8 cellular contexts compared by ENCODE assay signal in the genomic region with DNA sequence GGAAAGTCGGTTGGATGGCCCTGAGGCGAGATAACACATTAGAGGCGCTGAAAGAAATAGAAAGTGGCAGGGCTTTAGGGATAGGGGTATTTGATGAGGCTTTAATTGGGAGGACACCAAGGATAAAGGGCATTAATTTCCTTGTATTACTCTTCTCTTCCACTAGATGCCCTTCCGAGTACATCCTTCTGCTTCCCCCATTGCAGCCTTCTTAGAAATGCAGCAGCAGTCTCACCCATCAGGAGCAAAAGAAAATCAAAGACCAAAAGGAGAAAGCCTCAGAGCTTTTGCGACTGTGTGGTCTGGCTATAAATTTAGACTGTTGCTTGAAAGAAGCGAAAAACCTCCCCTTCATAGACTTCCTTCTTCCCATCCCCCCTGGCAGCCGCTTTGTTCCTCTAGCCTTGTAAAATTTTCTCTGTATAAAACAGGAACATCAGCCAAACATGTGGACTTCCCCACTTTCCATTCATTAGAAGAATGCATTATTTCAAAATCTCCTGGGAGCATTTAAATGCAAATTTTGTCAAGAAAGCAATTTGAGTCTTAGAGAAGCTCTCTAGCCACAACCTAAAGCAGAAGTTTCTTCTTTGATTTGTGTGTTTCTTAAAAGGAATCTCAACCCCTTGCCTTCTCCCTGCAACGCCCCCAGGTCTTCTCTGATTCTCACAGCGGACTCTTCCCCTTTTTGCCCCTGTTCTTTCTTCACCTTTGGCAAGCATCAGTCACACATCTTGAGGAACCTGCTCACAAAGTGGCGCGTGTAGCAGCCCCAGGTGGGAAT.
A peak's percentile ranks its signal among the peaks of the same experiment; 100 is the strongest.
DNase-seq lines count a peak whose midpoint lies in the region; ATAC-seq and TF ChIP-seq lines count a peak whose summit lies in the region.

No MANE protein-coding gene starts in this region.

- H2AFZ ChIP-seq in OCI-LY1 (ENCODE audit: low read length), result no peak overlapping the region

- peak; percentile 22 for DNase-seq in stimulated activated CD4-positive, alpha-beta T cell treated with anti-CD3 and anti-CD28 coated beads, Interleukin-1b, Interleukin-23, amount 100 ng/mL, for 48 hours
- no peak for DNase-seq in stimulated activated CD4-positive, alpha-beta T cell treated with anti-CD3 and anti-CD28 coated beads, Interleukin-12 subunit alpha, Interleukin-12 subunit beta, amount 100 ng/mL, for 4 hours
- DNase-seq in ascending aorta (ENCODE audit: low spot score in 2 of 2) (no peak), hepatic stellate cell (ENCODE audit: low spot score) (peak; percentile 80), renal cortical epithelial cell (ENCODE audit: low read depth) (peak; percentile 69)

- H3K4me1 ChIP-seq in OCI-LY1 (ENCODE audit: insufficient read depth, low read length, severe bottlenecking) (peaks cover 9% of the 10 kb centered on the region), ascending aorta (peaks cover 0 to 14% of the 10 kb centered on the region in 2 donors)

- H3K4me3 ChIP-seq in OCI-LY1 (ENCODE audit: low read depth, low read length, poor library complexity, severe bottlenecking) (no peak overlapping the region), ascending aorta (no peak overlapping the region)

- TF ChIP-seq CTCF in OCI-LY1 (IDR thresholded peaks at IDR 0.05; ENCODE audit: low read length) (peak; percentile 62), ascending aorta (IDR thresholded peaks at IDR 0.05) (peak; percentile 50 to 79 (median 75))

- H4K20me1 ChIP-seq in OCI-LY1 (ENCODE audit: insufficient read depth, low read length), result no peaks in the 10 kb centered on the region

- peak overlapping the region; percentile 1 for H3K27ac ChIP-seq in KOPT-K1 (ENCODE audit: low read depth, low read length, poor library complexity, severe bottlenecking)
- no peak overlapping the region for H3K27ac ChIP-seq in OCI-LY1 (ENCODE audit: low read depth, low read length, poor library complexity, severe bottlenecking)
- no peak overlapping the region for H3K27ac ChIP-seq in ascending aorta

- intact Hi-C loops in ascending aorta (cut with DNase I), result loop anchor here (5.0 kb wide), 1 partner anchor 35 kb away; no protein-coding TSS in a partner anchor

- H3K9me2 ChIP-seq in OCI-LY1 (ENCODE audit: low read depth, low read length), result no peaks in the 10 kb centered on the region

- H3K9ac ChIP-seq in OCI-LY1 (ENCODE audit: low read length), result no peak overlapping the region

- H3K36me3 ChIP-seq in KOPT-K1 (ENCODE audit: insufficient read depth, low read length) (no peaks in the 10 kb centered on the region), OCI-LY1 (ENCODE audit: insufficient read depth, low read length) (no peaks in the 10 kb centered on the region), ascending aorta (no peaks in the 10 kb centered on the region)

- no peaks in the 10 kb centered on the region for H3K79me2 ChIP-seq in OCI-LY1 (ENCODE audit: insufficient read depth, low read length)

- ATAC-seq in HG03520 (IDR thresholded peaks at IDR 0.05; ENCODE audit: unreplicated experiment), result no peak

- 0 out of 2 replicates have a peak, but pooled peaks cover 5% of the 10 kb centered on the region for H3F3A ChIP-seq in OCI-LY1 (ENCODE audit: insufficient read depth, low read length)

- H3K4me2 ChIP-seq in OCI-LY1 (ENCODE audit: low read length), result no peak overlapping the region

- H3K27me3 ChIP-seq in OCI-LY1 (ENCODE audit: insufficient read depth, low read length) (peaks cover 6% of the 10 kb centered on the region; the same call in 1 of the 2 replicates), ascending aorta (no peaks in the 10 kb centered on the region)

- H3K9me3 ChIP-seq in KOPT-K1 (ENCODE audit: insufficient read depth, low read length, poor library complexity, severe bottlenecking) (no peaks in the 10 kb centered on the region), OCI-LY1 (ENCODE audit: low read length) (no peaks in the 10 kb centered on the region), ascending aorta (no peaks in the 10 kb centered on the region)

Comparison
In these comparisons a context has a peak if more than half of its experiments do, and no peak if none do; other contexts are left out.
1. DNase-seq: peak in stimulated activated CD4-positive, alpha-beta T cell treated with anti-CD3 and anti-CD28 coated beads, Interleukin-1b, Interleukin-23, amount 100 ng/mL, for 48 hours (single experiment), hepatic stellate cell (single experiment) and renal cortical epithelial cell (single experiment); none in stimulated activated CD4-positive, alpha-beta T cell treated with anti-CD3 and anti-CD28 coated beads, Interleukin-12 subunit alpha, Interleukin-12 subunit beta, amount 100 ng/mL, for 4 hours (single experiment) and ascending aorta (0 of 2).